In the genomic region with DNA sequence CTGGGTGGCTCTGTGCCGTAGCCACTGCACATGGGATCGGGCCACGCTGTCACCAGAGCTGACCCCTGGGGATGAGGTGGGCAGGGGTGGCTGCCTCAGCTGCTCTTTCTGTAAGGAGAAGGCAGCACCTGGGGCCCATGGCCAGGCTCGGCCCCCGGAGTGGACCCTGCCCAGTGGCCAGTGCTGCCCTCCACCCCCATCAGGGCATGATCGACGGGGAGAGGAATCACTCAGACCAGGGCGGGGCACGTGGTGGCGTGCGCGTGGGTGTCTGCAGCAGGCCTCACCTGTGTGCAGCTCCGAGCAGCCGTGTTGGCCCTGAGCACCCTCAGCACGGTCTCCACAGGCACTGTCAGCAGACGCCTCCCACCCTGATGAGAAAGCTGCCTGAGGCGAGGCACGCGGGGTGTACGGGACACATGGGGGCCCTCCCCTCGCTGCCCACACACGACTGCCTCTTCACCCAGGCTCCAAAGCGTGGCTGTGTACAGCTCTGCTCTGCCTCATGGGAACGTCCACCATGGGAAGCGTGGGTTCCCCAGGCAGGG, we compare ENCODE assay signal across 19 cellular contexts.
"Had no signal": no experiment of that assay in that cellular context is flagged by ENCODE, and none has a peak within 500 bp of the region (broad histone marks: within the 10 kb centered on the region; RNA-seq: fewer than 3 reads in every experiment).

No MANE protein-coding gene starts in this region.

- DNase-seq: activated CD4-positive, alpha-beta T cell treated with anti-CD3 and anti-CD28 coated beads, Interleukin-2, amount 50 U/mL, for 4 hours; activated gamma-delta T cell treated with Interleukin-2 at 50 U/mL for 16 hours; adrenal gland; cerebellar nuclear complex; cortex of kidney; retina; stimulated activated naive CD4-positive, alpha-beta T cell; thyroid gland had no signal

- ATAC-seq: activated naive CD4-positive, alpha-beta T cell treated with anti-CD3 and anti-CD28 coated beads, Interleukin-2, amount 50 U/mL, for 72 hours; left lobe of liver had no signal

- H3K27ac Mint-ChIP-seq: activated naive CD4-positive, alpha-beta T cell treated with anti-CD3 and anti-CD28 coated beads, Interleukin-2, amount 50 U/mL, for 72 hours; mesothelial cell of epicardium; nephron; T-helper 2 cell treated with Interferon-gamma antibody and Interleukin-4, amounts not matched to agents 5 μg/mL and 100 μg/mL, for 36 hours had no signal

- H3K4me3 Mint-ChIP-seq: mesothelial cell of epicardium; nephron; T-helper 2 cell treated with Interferon-gamma antibody and Interleukin-4, amounts not matched to agents 5 μg/mL and 100 μg/mL, for 36 hours had no signal

- H3K27ac ChIP-seq: adrenal gland, breast epithelium, thyroid gland had no signal

- FAIRE-seq: astrocyte, frontal cortex, keratinocyte, TTC549 had no signal

- H3K9me3 Mint-ChIP-seq: activated naive CD4-positive, alpha-beta T cell treated with anti-CD3 and anti-CD28 coated beads, Interleukin-2, amount 50 U/mL, for 72 hours; mesothelial cell of epicardium; nephron; T-helper 2 cell treated with Interferon-gamma antibody and Interleukin-4, amounts not matched to agents 5 μg/mL and 100 μg/mL, for 36 hours had no signal

- H3K36me3 ChIP-seq: breast epithelium had no signal

- H3K4me1 ChIP-seq: adrenal gland, breast epithelium, thyroid gland had no signal

- H3K4me3 ChIP-seq: adrenal gland, breast epithelium, lung, thyroid gland had no signal

- H3K4me1 Mint-ChIP-seq: mesothelial cell of epicardium, nephron had no signal

- H3K9me3 ChIP-seq: adrenal gland, breast epithelium, thyroid gland had no signal

- H3K27me3 ChIP-seq: adrenal gland, breast epithelium, thyroid gland had no signal
